Comparison of ENCODE assay signal across 8 cellular contexts in genomic region chr1:198936371-198937083, GRCh38.
DNase-seq lines count a peak whose midpoint lies in the region; ATAC-seq, FAIRE-seq and TF ChIP-seq lines count a peak whose summit lies in the region.

No MANE protein-coding gene starts in this region.

- no peak overlapping the region for H3K4me3 Mint-ChIP-seq in HFFc6

- DNase-seq in CD1c-positive myeloid dendritic cell (ENCODE audit: extremely low spot score) (peak; percentile 36), HFFc6 (peak; percentile 13), WERI-Rb-1 (peak; percentile 12), glomerular visceral epithelial cell (ENCODE audit: extremely low spot score) (peak; percentile 64), retinal pigment epithelial cell (ENCODE audit: low read depth) (no peak), SKM-1 (lab: John Stamatoyannopoulos, UW; ENCODE audit: unreplicated experiment) (no peak), GM12892 (ENCODE audit: insufficient read length) (no peak)

- H3K4me3 ChIP-seq in WERI-Rb-1 (ENCODE audit: low read depth, low read length) (peak overlapping the region; percentile 64), retinal pigment epithelial cell (ENCODE audit: low read length) (peak overlapping the region; percentile 63)

- peak overlapping the region; percentile 51 for H3K27ac ChIP-seq in WERI-Rb-1

- TF ChIP-seq POLR2A in GM12892 (IDR thresholded peaks at IDR 0.05; ENCODE audit: low read depth, low read length) = no peak

- H3K9me3 ChIP-seq in WERI-Rb-1 (ENCODE audit: severe bottlenecking) = peaks cover under 1% of the 10 kb centered on the region

- H3K27me3 ChIP-seq in WERI-Rb-1 (ENCODE audit: insufficient read depth, low read depth, severe bottlenecking) = no peaks in the 10 kb centered on the region

- no peaks in the 10 kb centered on the region; the same call in 1 of the 2 replicates for H3K27me3 Mint-ChIP-seq in HFFc6 (ENCODE audit: insufficient read depth)

- H3K27ac Mint-ChIP-seq in HFFc6 = peak overlapping the region; percentile 92

- no peaks in the 10 kb centered on the region for H3K9me3 Mint-ChIP-seq in HFFc6

- peaks cover 29% of the 10 kb centered on the region for H3K4me1 Mint-ChIP-seq in HFFc6 (ENCODE audit: low read depth)

- peaks cover 19% of the 10 kb centered on the region for H3K36me3 Mint-ChIP-seq in HFFc6 (ENCODE audit: low read depth)

- ATAC-seq in GM18873 (IDR thresholded peaks at IDR 0.05; ENCODE audit: low FRiP score, unreplicated experiment) = no peak

- no peak for FAIRE-seq in GM12892 (lab: Jason Lieb, UNC)

- no peaks in the 10 kb centered on the region; the same call in none of the 2 replicates for H3K36me3 ChIP-seq in WERI-Rb-1

- TF ChIP-seq CTCF in HFFc6 (IDR thresholded peaks at IDR 0.05) (no peak), WERI-Rb-1 (IDR thresholded peaks at IDR 0.05; ENCODE audit: low read depth, low read length) (no peak), retinal pigment epithelial cell (conservative IDR thresholded peaks at IDR 0.05; ENCODE audit: low read depth, low read length) (no peak)

Comparison
In these comparisons a context has a peak if more than half of its experiments do, and no peak if none do; other contexts are left out.
1. DNase-seq: peak in CD1c-positive myeloid dendritic cell (single experiment), HFFc6 (single experiment), WERI-Rb-1 (single experiment) and glomerular visceral epithelial cell (single experiment); none in retinal pigment epithelial cell (single experiment), SKM-1 (single experiment) and GM12892 (single experiment).